ENCODE assay signal across 8 cellular contexts in the genomic region with DNA sequence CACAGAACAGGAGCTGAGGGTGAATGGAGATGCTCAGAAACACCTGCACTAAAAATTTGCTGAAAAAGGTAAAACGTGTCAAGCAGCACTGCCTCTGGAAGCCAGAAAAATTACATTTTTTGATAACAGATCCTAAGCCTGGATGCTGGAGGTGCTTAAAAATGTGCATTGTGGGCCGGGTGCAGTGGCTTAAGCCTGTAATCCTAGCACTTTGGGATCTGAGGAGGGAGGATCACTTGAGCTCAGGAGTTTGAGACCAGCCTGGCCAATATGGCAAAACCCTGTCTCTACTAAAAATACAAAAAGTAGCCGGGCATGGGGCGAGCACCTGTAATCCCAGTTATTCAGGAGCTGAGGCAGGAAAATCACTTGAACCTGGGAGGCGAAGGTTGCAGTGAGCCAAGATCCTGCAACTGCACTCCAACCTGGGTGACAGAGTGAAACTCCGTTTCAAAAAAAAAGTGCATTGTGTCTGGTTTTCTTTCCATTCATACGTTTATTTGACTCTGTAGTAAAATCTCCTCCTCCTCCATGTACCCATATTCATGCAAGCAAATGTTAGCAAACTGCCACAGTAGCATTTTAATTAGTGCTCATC. TPM values are rescaled to one million over a fixed set of nuclear protein-coding genes. Genes with fewer than 3 reads are reported as not detected.
DNase-seq lines count a peak whose midpoint lies in the region; ATAC-seq and TF ChIP-seq lines count a peak whose summit lies in the region.

No MANE protein-coding gene starts in this region.

- ATAC-seq in central memory CD8-positive, alpha-beta T cell (replicated peaks; ENCODE audit: extremely low read depth, poor library complexity, severe bottlenecking): peak; percentile 25
- peak; percentile 26 to 29 for ATAC-seq in naive thymus-derived CD8-positive, alpha-beta T cell
- ATAC-seq in GM21723 (IDR thresholded peaks at IDR 0.05; ENCODE audit: unreplicated experiment): no peak
- no peak for ATAC-seq in GM18498 (IDR thresholded peaks at IDR 0.05; ENCODE audit: unreplicated experiment)

- H3K4me3 Mint-ChIP-seq in IgD-negative memory B cell: peak overlapping the region; percentile 98 to 100 (median 100)
- H3K4me3 Mint-ChIP-seq in central memory CD8-positive, alpha-beta T cell: peak overlapping the region; percentile 98
- peak overlapping the region; percentile 93 to 100 (median 98) for H3K4me3 Mint-ChIP-seq in naive thymus-derived CD8-positive, alpha-beta T cell

- H3K27ac Mint-ChIP-seq in IgD-negative memory B cell: peak overlapping the region; percentile 92 to 99 (median 98)
- H3K27ac Mint-ChIP-seq in central memory CD8-positive, alpha-beta T cell (ENCODE audit: low read depth): peak overlapping the region; percentile 100
- H3K27ac Mint-ChIP-seq in naive thymus-derived CD8-positive, alpha-beta T cell: peak overlapping the region; percentile 98 to 100 (median 99)

- no peak for TF ChIP-seq CTCF in C4-2B (conservative IDR thresholded peaks at IDR 0.05)

- peak overlapping the region; percentile 43 for H3K27ac ChIP-seq in C4-2B

- POLR2A ChIA-PET in naive thymus-derived CD8-positive, alpha-beta T cell (lab: Charles Lee): interaction anchor here (1.0 to 1.4 kb wide), 2 partner anchors 73 to 136 kb away, joined by 4 read pairs; no protein-coding TSS in a partner anchor

- no peak for DNase-seq in central memory CD8-positive, alpha-beta T cell (ENCODE audit: low spot score in 2 of 2)
- no peak for DNase-seq in naive thymus-derived CD8-positive, alpha-beta T cell
- DNase-seq in DMS153 treated with DMSO at 0.1 percent for 48 hours (lab: John Stamatoyannopoulos, UW; ENCODE audit: unreplicated experiment) (no peak), retina (no peak)

- peaks cover 34 to 45% (median 41%) of the 10 kb centered on the region in 3 donors for H3K4me1 Mint-ChIP-seq in IgD-negative memory B cell
- H3K4me1 Mint-ChIP-seq in central memory CD8-positive, alpha-beta T cell: peaks cover 47% of the 10 kb centered on the region
- peaks cover 23 to 53% (median 46%) of the 10 kb centered on the region in 4 donors for H3K4me1 Mint-ChIP-seq in naive thymus-derived CD8-positive, alpha-beta T cell

- H3K27me3 Mint-ChIP-seq in IgD-negative memory B cell: no peaks in the 10 kb centered on the region
- no peaks in the 10 kb centered on the region for H3K27me3 Mint-ChIP-seq in central memory CD8-positive, alpha-beta T cell
- H3K27me3 Mint-ChIP-seq in naive thymus-derived CD8-positive, alpha-beta T cell: no peaks in the 10 kb centered on the region

- peaks cover 14% of the 10 kb centered on the region for H3K36me3 Mint-ChIP-seq in IgD-negative memory B cell
- H3K36me3 Mint-ChIP-seq in central memory CD8-positive, alpha-beta T cell (ENCODE audit: insufficient read depth): peaks cover 30% of the 10 kb centered on the region
- peaks cover 9 to 21% (median 12%) of the 10 kb centered on the region in 3 donors for H3K36me3 Mint-ChIP-seq in naive thymus-derived CD8-positive, alpha-beta T cell

- no peaks in the 10 kb centered on the region for H3K9me3 Mint-ChIP-seq in IgD-negative memory B cell
- no peaks in the 10 kb centered on the region for H3K9me3 Mint-ChIP-seq in central memory CD8-positive, alpha-beta T cell
- H3K9me3 Mint-ChIP-seq in naive thymus-derived CD8-positive, alpha-beta T cell: no peaks in the 10 kb centered on the region

RNA-seq across cellular contexts. Expression of a gene that starts 0.6 kb away (rescaled TPM):
- polyA plus RNA-seq in IgD-negative memory B cell: 38.6 TPM
- 100 to 1,000 TPM; 245 to 250 TPM for total RNA-seq in naive thymus-derived CD8-positive, alpha-beta T cell
- 10 to 100 TPM; 39.8 to 63.0 (median 47.3) TPM for polyA plus RNA-seq in naive thymus-derived CD8-positive, alpha-beta T cell

RNA-seq across cellular contexts. Expression of a gene that starts 18.6 kb away (rescaled TPM):
- 33.8 TPM for polyA plus RNA-seq in IgD-negative memory B cell
- 10 to 100 TPM; 24.6 to 26.8 TPM for total RNA-seq in naive thymus-derived CD8-positive, alpha-beta T cell
- polyA plus RNA-seq in naive thymus-derived CD8-positive, alpha-beta T cell: 1 to 10 TPM; 2.3 to 5.8 (median 2.7) TPM

RNA-seq across cellular contexts. Expression of a gene that starts 36.5 kb away (rescaled TPM):
- polyA plus RNA-seq in IgD-negative memory B cell: 91.7 TPM
- 100 to 1,000 TPM; 148 to 158 TPM for total RNA-seq in naive thymus-derived CD8-positive, alpha-beta T cell
- 100 to 1,000 TPM; 119 to 160 (median 151) TPM for polyA plus RNA-seq in naive thymus-derived CD8-positive, alpha-beta T cell

RNA-seq across cellular contexts. Expression of a gene that starts 38.8 kb away (rescaled TPM):
- 36.3 TPM for polyA plus RNA-seq in IgD-negative memory B cell
- total RNA-seq in naive thymus-derived CD8-positive, alpha-beta T cell: 100 to 1,000 TPM; 203 to 208 TPM
- 10 to 100 TPM; 65.0 to 80.2 (median 79.3) TPM for polyA plus RNA-seq in naive thymus-derived CD8-positive, alpha-beta T cell

RNA-seq across cellular contexts. Expression of a gene that starts 56.3 kb away (rescaled TPM):
- polyA plus RNA-seq in IgD-negative memory B cell: 16.9 TPM
- 10 to 100 TPM; 59.0 to 63.6 TPM for total RNA-seq in naive thymus-derived CD8-positive, alpha-beta T cell
- 10 to 100 TPM in 2 of 3 donors, 1 to 10 TPM in 1; 9.6 to 13.7 (median 11.6) TPM for polyA plus RNA-seq in naive thymus-derived CD8-positive, alpha-beta T cell

Comparison
In these comparisons a context has a peak if more than half of its experiments do, and no peak if none do; other contexts are left out.
1. ATAC-seq: peak in central memory CD8-positive, alpha-beta T cell (single experiment) and naive thymus-derived CD8-positive, alpha-beta T cell (2 of 2); none in GM21723 (single experiment) and GM18498 (single experiment).
2. Peak in every context shown above with its lines, with median percentiles within 50 percentile points of each other: H3K27ac Mint-ChIP-seq and H3K4me3 Mint-ChIP-seq.